Comparison of ENCODE assay signal across 15 cellular contexts in the genomic region with DNA sequence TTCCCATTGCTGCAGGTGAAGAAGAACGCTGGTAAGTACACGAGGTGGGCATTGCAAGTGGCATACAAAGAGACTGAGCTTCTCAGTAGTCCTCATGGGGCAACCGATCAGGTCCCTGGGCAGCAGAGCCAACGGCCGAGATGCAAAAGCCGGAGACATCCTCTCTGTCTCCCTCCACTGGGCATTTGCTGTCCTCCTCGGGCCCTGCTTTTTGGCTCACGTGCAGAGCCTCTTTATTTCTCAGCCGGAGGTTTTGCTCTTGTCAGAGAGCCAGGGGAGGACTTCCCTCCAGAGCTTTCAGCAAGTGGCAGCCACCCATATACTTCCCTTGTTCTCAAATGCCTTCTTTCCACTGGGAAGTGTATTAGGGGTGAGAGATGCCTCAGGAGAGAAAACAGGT. TPM values are rescaled to one million over a fixed set of nuclear protein-coding genes. Genes with fewer than 3 reads are reported as not detected.
DNase-seq lines count a peak whose midpoint lies in the region; ATAC-seq and TF ChIP-seq lines count a peak whose summit lies in the region.
"Had no signal": no experiment of that assay in that cellular context is flagged by ENCODE, and none has a peak within 500 bp of the region (broad histone marks: within the 10 kb centered on the region; RNA-seq: fewer than 3 reads in every experiment).

No MANE protein-coding gene starts in this region.

- no peaks in the 10 kb centered on the region for H3K36me3 ChIP-seq in lower lobe of right lung
- H3K36me3 ChIP-seq: stomach had no signal

- no peaks in the 10 kb centered on the region for H3K27me3 ChIP-seq in lower lobe of right lung (ENCODE audit: low read depth)

- no peak overlapping the region for H3K27ac ChIP-seq in lower lobe of right lung
- H3K27ac ChIP-seq: stomach had no signal

- H3K4me3 ChIP-seq in AG10803 (ENCODE audit: low read length) (no peak overlapping the region), LNCaP clone FGC (ENCODE audit: low read depth, low read length) (no peak overlapping the region), epithelial cell of esophagus (ENCODE audit: low read length) (no peak overlapping the region), lower lobe of right lung (no peak overlapping the region)
- H3K4me3 ChIP-seq: coronary artery, stomach had no signal

- H3K9me3 ChIP-seq in lower lobe of right lung = no peaks in the 10 kb centered on the region
- H3K9me3 ChIP-seq: stomach had no signal

- ATAC-seq in lower lobe of right lung (peak in 1 of 2 donors; percentile 51), GM18519 (IDR thresholded peaks at IDR 0.05; ENCODE audit: low FRiP score, unreplicated experiment) (no peak)

- peak; percentile 20; the same call in 1 of the 2 replicates for TF ChIP-seq CTCF in AG10803 (conservative IDR thresholded peaks at IDR 0.05; ENCODE audit: low read length)
- TF ChIP-seq CTCF in LNCaP clone FGC (IDR thresholded peaks at IDR 0.05; ENCODE audit: control insufficient read depth, extremely low read depth, insufficient read depth) = peak; percentile 6; the same call in 1 of the 2 replicates
- peak; percentile 5 for TF ChIP-seq CTCF in epithelial cell of esophagus (IDR thresholded peaks at IDR 0.05; ENCODE audit: insufficient read depth, low read depth, low read length, missing control alignments)
- TF ChIP-seq CTCF in lower lobe of right lung (IDR thresholded peaks at IDR 0.05) = peak; percentile 30

- no peaks in the 10 kb centered on the region for H3K4me1 ChIP-seq in lower lobe of right lung
- H3K4me1 ChIP-seq: stomach had no signal

- intact Hi-C loops in lower lobe of right lung (cut with DNase I) = no loop called here

- DNase-seq in AG10803 (ENCODE audit: low read depth) = no peak
- DNase-seq in LNCaP clone FGC (ENCODE audit: low read depth) = no peak
- DNase-seq in epithelial cell of esophagus (ENCODE audit: low read depth) = no peak
- DNase-seq in lower lobe of right lung = no peak
- no peak for DNase-seq in stimulated activated CD4-positive, alpha-beta T cell treated with anti-CD3 and anti-CD28 coated beads, Interleukin-12 subunit alpha, Interleukin-12 subunit beta, amount 100 ng/mL, for 4 hours
- no peak for DNase-seq in GM19240 (ENCODE audit: insufficient read length, low spot score)
- DNase-seq in stimulated activated CD4-positive, alpha-beta T cell treated with anti-CD3 and anti-CD28 coated beads, Interleukin-15, amount 100 ng/mL, for 24 hours = no peak
- DNase-seq: activated B cell treated with CpG ODN at 0.5 μM for 24 hours, mesendoderm, MV-4-11, NCI-H2107, NCI-H774, stomach had no signal

RNA-seq across cellular contexts. Expression of gene STARD8, which starts 18.0 kb away (rescaled TPM):
- 36.5 TPM for total RNA-seq in lower lobe of right lung
